1 cellular context compared by ENCODE assay signal in genomic region chr1:24980836-24981631, GRCh38.
TF ChIP-seq lines count a peak whose summit lies in the region.

No MANE protein-coding gene starts in this region.

TF ChIP-seq in H1, 55 proteins besides CTCF, POLR2A, EP300 and RAD21 (continued from another document):
- TF ChIP-seq, protein P1, sequence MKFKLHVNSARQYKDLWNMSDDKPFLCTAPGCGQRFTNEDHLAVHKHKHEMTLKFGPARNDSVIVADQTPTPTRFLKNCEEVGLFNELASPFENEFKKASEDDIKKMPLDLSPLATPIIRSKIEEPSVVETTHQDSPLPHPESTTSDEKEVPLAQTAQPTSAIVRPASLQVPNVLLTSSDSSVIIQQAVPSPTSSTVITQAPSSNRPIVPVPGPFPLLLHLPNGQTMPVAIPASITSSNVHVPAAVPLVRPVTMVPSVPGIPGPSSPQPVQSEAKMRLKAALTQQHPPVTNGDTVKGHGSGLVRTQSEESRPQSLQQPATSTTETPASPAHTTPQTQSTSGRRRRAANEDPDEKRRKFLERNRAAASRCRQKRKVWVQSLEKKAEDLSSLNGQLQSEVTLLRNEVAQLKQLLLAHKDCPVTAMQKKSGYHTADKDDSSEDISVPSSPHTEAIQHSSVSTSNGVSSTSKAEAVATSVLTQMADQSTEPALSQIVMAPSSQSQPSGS (IDR thresholded peaks at IDR 0.05; ENCODE audit: low read length): no peak
- TF ChIP-seq TAF7 (optimal IDR thresholded peaks at IDR 0.05; ENCODE audit: borderline replicate concordance, low read depth, low read length): no peak
- TF ChIP-seq CHD2 (IDR thresholded peaks at IDR 0.05; ENCODE audit: low read length): no peak
- TF ChIP-seq PHF8 (conservative IDR thresholded peaks at IDR 0.05; ENCODE audit: low read depth, low read length): no peak
- TF ChIP-seq MAX (IDR thresholded peaks at IDR 0.05): no peak
- no peak for TF ChIP-seq USF2 (IDR thresholded peaks at IDR 0.05; ENCODE audit: low read length)
- TF ChIP-seq NANOG (IDR thresholded peaks at IDR 0.05; ENCODE audit: insufficient read depth, low read depth, low read length, poor library complexity, severe bottlenecking): no peak
- no peak for TF ChIP-seq MAFK (IDR thresholded peaks at IDR 0.05; ENCODE audit: low read depth, low read length)
- no peak for TF ChIP-seq KDM4A (IDR thresholded peaks at IDR 0.05; ENCODE audit: low read depth, low read length, severe bottlenecking)
- TF ChIP-seq CREB1 (IDR thresholded peaks at IDR 0.05): no peak
- no peak for TF ChIP-seq GABPA (IDR thresholded peaks at IDR 0.05; ENCODE audit: borderline replicate concordance, insufficient read depth, low read length)
- no peak for TF ChIP-seq SIRT6 (IDR thresholded peaks at IDR 0.05; ENCODE audit: low read length)
- no peak for TF ChIP-seq E2F6 (IDR thresholded peaks at IDR 0.05)
- no peak for TF ChIP-seq EZH2 (IDR thresholded peaks at IDR 0.05; ENCODE audit: low read depth, low read length, severe bottlenecking)
- TF ChIP-seq GTF2F1 (IDR thresholded peaks at IDR 0.05; ENCODE audit: borderline replicate concordance, low read depth, low read length): no peak
